ENCODE assay signal across 9 cellular contexts in the genomic region with DNA sequence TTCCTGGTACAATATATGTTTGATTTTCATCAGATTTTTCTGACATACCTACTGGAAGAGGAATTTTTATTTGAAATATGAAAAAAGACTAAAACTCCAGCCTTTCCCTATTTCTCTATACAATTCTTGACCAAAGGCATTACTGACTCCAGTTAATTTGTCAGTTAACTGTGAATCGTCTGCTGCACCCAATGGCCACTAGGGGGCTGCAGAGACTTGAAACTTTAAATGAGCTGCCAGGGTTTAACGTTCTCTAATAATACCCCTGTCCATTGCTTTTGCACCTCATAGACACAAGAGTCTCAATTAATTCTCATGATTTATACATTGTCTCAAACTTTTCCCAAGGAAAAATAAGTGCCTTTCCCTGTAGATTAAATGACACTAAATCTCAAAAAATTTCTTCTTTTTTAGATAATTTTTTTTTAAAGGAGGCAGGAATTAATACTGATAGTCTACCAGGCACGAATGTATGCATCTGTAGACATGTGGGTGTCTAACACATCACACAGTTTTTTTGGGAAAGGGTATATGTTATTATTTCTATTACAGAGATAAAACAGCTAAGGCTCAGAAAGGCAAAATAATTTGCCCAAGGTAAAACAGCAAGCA. TPM values are rescaled to one million over a fixed set of nuclear protein-coding genes. Genes with fewer than 3 reads are reported as not detected.
DNase-seq lines count a peak whose midpoint lies in the region; ATAC-seq and TF ChIP-seq lines count a peak whose summit lies in the region.
"Had no signal": no experiment of that assay in that cellular context is flagged by ENCODE, and none has a peak within 500 bp of the region (broad histone marks: within the 10 kb centered on the region; RNA-seq: fewer than 3 reads in every experiment).

No MANE protein-coding gene starts in this region.

- H3K4me3 ChIP-seq in heart right ventricle (no peak overlapping the region), retinal pigment epithelial cell (ENCODE audit: low read length) (no peak overlapping the region)

- CTCF ChIA-PET in activated CD4-positive, alpha-beta T cell treated with anti-CD3 and anti-CD28 coated beads for 36 hours (lab: Charles Lee) = interaction anchor here (0.6 to 4.1 kb wide), 23 partner anchors 8 to 462 kb away, joined by 3 to 49 read pairs (median 3); no protein-coding TSS in a partner anchor

- H3K36me3 Mint-ChIP-seq in activated CD4-positive, alpha-beta T cell treated with anti-CD3 and anti-CD28 coated beads for 36 hours (ENCODE audit: low read depth) = no peaks in the 10 kb centered on the region
- H3K36me3 Mint-ChIP-seq in activated naive CD8-positive, alpha-beta T cell treated with anti-CD3 and anti-CD28 coated beads, Interleukin-2, amount 10 ng/mL, durations not matched to agents 7 days and 5 days = no peaks in the 10 kb centered on the region

- no peaks in the 10 kb centered on the region for H3K9me3 ChIP-seq in heart right ventricle

- H3K27me3 ChIP-seq in heart right ventricle = peaks cover 3 to 79% (median 52%) of the 10 kb centered on the region in 7 donors

- peaks cover 49% of the 10 kb centered on the region for H3K27me3 Mint-ChIP-seq in activated CD4-positive, alpha-beta T cell treated with anti-CD3 and anti-CD28 coated beads for 36 hours
- H3K27me3 Mint-ChIP-seq in activated naive CD8-positive, alpha-beta T cell treated with anti-CD3 and anti-CD28 coated beads, Interleukin-2, amount 10 ng/mL, durations not matched to agents 7 days and 5 days = peaks cover 43% of the 10 kb centered on the region

- POLR2A ChIA-PET in activated CD4-positive, alpha-beta T cell treated with anti-CD3 and anti-CD28 coated beads for 36 hours (lab: Charles Lee) = interaction anchor here (0.6 kb wide), 1 partner anchor 149 kb away, joined by 3 read pairs; no protein-coding TSS in a partner anchor
- POLR2A ChIA-PET in activated naive CD8-positive, alpha-beta T cell treated with anti-CD3 and anti-CD28 coated beads, Interleukin-2, amount 10 ng/mL, durations not matched to agents 7 days and 5 days (lab: Charles Lee) = no interaction called here

- no peaks in the 10 kb centered on the region for H3K36me3 ChIP-seq in heart right ventricle

- DNase-seq in activated CD4-positive, alpha-beta T cell treated with anti-CD3 and anti-CD28 coated beads for 36 hours = peak; percentile 72
- no peak for DNase-seq in activated CD4-positive, alpha-beta T cell treated with anti-CD3 and anti-CD28 coated beads for 1 hour
- DNase-seq in LHCN-M2 (ENCODE audit: low read depth) = peak; percentile 60
- DNase-seq in RKO (ENCODE audit: low spot score) = peak; percentile 67
- DNase-seq in activated naive CD8-positive, alpha-beta T cell treated with anti-CD3 and anti-CD28 coated beads, Interleukin-2, amount 10 ng/mL, durations not matched to agents 7 days and 5 days = peak; percentile 34
- peak; percentile 25 to 41 for DNase-seq in heart right ventricle
- no peak for DNase-seq in retinal pigment epithelial cell (ENCODE audit: low read depth)

- no peak overlapping the region for H3K4me3 Mint-ChIP-seq in activated CD4-positive, alpha-beta T cell treated with anti-CD3 and anti-CD28 coated beads for 36 hours
- no peak overlapping the region for H3K4me3 Mint-ChIP-seq in activated naive CD8-positive, alpha-beta T cell treated with anti-CD3 and anti-CD28 coated beads, Interleukin-2, amount 10 ng/mL, durations not matched to agents 7 days and 5 days

- WGBS in heart right ventricle, 2 donors = 24 to 28% methylated on average over 3 of the region's 3 CpGs

- intact Hi-C loops in activated CD4-positive, alpha-beta T cell treated with anti-CD3 and anti-CD28 coated beads for 36 hours (cut with DNase I, micrococcal nuclease) = loop anchor here (1.0 to 5.0 kb wide), 5 partner anchors 103 to 631 kb away; no protein-coding TSS in a partner anchor
- intact Hi-C loops in heart right ventricle (cut with DNase I) = loop anchor here (1.0 to 10.0 kb wide), 7 partner anchors 103 to 194 kb away; no protein-coding TSS in a partner anchor

- TF ChIP-seq CTCF in heart right ventricle (IDR thresholded peaks at IDR 0.05) (peak; percentile 77 to 95 (median 90)), retinal pigment epithelial cell (conservative IDR thresholded peaks at IDR 0.05; ENCODE audit: low read depth, low read length) (peak; percentile 95)

- H3K4me1 ChIP-seq in heart right ventricle = peaks cover 0 to 32% (median 21%) of the 10 kb centered on the region in 9 donors

- H3K9me3 Mint-ChIP-seq in activated CD4-positive, alpha-beta T cell treated with anti-CD3 and anti-CD28 coated beads for 36 hours (ENCODE audit: low read depth) = no peaks in the 10 kb centered on the region
- H3K9me3 Mint-ChIP-seq in activated naive CD8-positive, alpha-beta T cell treated with anti-CD3 and anti-CD28 coated beads, Interleukin-2, amount 10 ng/mL, durations not matched to agents 7 days and 5 days = no peaks in the 10 kb centered on the region

- H3K4me1 Mint-ChIP-seq in activated CD4-positive, alpha-beta T cell treated with anti-CD3 and anti-CD28 coated beads for 36 hours = peaks cover 11% of the 10 kb centered on the region
- peaks cover 1% of the 10 kb centered on the region for H3K4me1 Mint-ChIP-seq in activated naive CD8-positive, alpha-beta T cell treated with anti-CD3 and anti-CD28 coated beads, Interleukin-2, amount 10 ng/mL, durations not matched to agents 7 days and 5 days

- no peak overlapping the region for H3K27ac Mint-ChIP-seq in activated CD4-positive, alpha-beta T cell treated with anti-CD3 and anti-CD28 coated beads for 36 hours
- no peak overlapping the region for H3K27ac Mint-ChIP-seq in activated naive CD8-positive, alpha-beta T cell treated with anti-CD3 and anti-CD28 coated beads, Interleukin-2, amount 10 ng/mL, durations not matched to agents 7 days and 5 days

- no peak overlapping the region for H3K27ac ChIP-seq in heart right ventricle
- H3K27ac ChIP-seq: epithelial cell of prostate had no signal

- ATAC-seq in activated CD4-positive, alpha-beta T cell treated with anti-CD3 and anti-CD28 coated beads for 36 hours = peak; percentile 37
- ATAC-seq in activated naive CD8-positive, alpha-beta T cell treated with anti-CD3 and anti-CD28 coated beads, Interleukin-2, amount 10 ng/mL, durations not matched to agents 7 days and 5 days (ENCODE audit: low read depth) = peak; percentile 34
- peak in 2 of 8 donors; percentile 46 for ATAC-seq in heart right ventricle
- ATAC-seq in HG02852 (IDR thresholded peaks at IDR 0.05; ENCODE audit: unreplicated experiment) = no peak

RNA-seq across cellular contexts. Expression of a gene that starts 1.8 kb away (rescaled TPM):
- total RNA-seq in activated CD4-positive, alpha-beta T cell treated with anti-CD3 and anti-CD28 coated beads for 36 hours = not detected
- 0.06 TPM in 1 of 2 replicates, not detected in the other for total RNA-seq in LHCN-M2 (2014; rRNA removed)
- polyA plus RNA-seq in LHCN-M2 (2012) = 0.01 TPM
- not detected for total RNA-seq in activated naive CD8-positive, alpha-beta T cell treated with anti-CD3 and anti-CD28 coated beads, Interleukin-2, amount 10 ng/mL, durations not matched to agents 7 days and 5 days
- under 1 TPM in 4 of 10 donors, not detected in 6; 0.05 to 0.24 (median 0.09) TPM for total RNA-seq in heart right ventricle
- under 1 TPM in 1 of 2 donors, not detected in 1; 0.01 TPM for polyA plus RNA-seq in heart right ventricle

Comparison
In these comparisons a context has a peak if more than half of its experiments do, and no peak if none do; other contexts are left out.
1. DNase-seq: peak in activated CD4-positive, alpha-beta T cell treated with anti-CD3 and anti-CD28 coated beads for 36 hours (single experiment), LHCN-M2 (single experiment), RKO (single experiment), activated naive CD8-positive, alpha-beta T cell treated with anti-CD3 and anti-CD28 coated beads, Interleukin-2, amount 10 ng/mL, durations not matched to agents 7 days and 5 days (single experiment) and heart right ventricle (2 of 2); none in activated CD4-positive, alpha-beta T cell treated with anti-CD3 and anti-CD28 coated beads for 1 hour (single experiment) and retinal pigment epithelial cell (single experiment).